ENCODE assay signal across 4 cellular contexts in the genomic region with DNA sequence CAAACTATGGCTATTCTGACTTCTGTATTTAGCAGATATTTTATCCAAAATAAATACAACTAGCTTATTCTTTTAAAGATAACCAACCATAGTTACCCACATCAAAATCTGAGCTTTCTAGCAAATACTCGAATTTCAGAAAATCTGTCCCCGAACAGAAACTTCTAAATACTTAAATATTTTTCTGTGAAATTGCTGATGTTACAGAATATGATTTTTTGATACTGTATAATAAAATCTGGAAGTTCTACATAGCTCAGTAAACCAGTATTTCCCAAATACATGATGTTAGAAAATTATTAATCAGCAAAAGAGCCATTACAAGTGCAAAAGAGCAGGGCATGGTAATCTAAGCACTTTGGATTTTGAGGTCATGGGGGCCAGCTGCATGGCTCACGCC.
A peak's percentile ranks its signal among the peaks of the same experiment; 100 is the strongest.
TF ChIP-seq lines count a peak whose summit lies in the region.

No MANE protein-coding gene starts in this region.

TF ChIP-seq in HepG2, 621 proteins besides CTCF, POLR2A, EP300 and RAD21:
- TF ChIP-seq MAFK (conservative IDR thresholded peaks at IDR 0.05 in 1 of 2, IDR thresholded peaks at IDR 0.05 in 1 of 2; ENCODE audit: low read length in 2 of 2) (peak; percentile 58 to 82), ZNF546 (CRISPR knock-in tag; conservative IDR thresholded peaks at IDR 0.05) (no peak), CBX2 (IDR thresholded peaks at IDR 0.05; ENCODE audit: low read depth, low read length) (no peak), CBX2 (CRISPR knock-in tag; IDR thresholded peaks at IDR 0.05; ENCODE audit: low read depth) (no peak), MAFF (IDR thresholded peaks at IDR 0.05; ENCODE audit: low read depth, low read length) (peak; percentile 76), HNRNPH1 (optimal IDR thresholded peaks at IDR 0.05; ENCODE audit: low read depth, low read length) (no peak), GTF3A (CRISPR knock-in tag; conservative IDR thresholded peaks at IDR 0.05) (no peak), ZNF550 (CRISPR knock-in tag; IDR thresholded peaks at IDR 0.05; ENCODE audit: borderline replicate concordance) (no peak)

TF ChIP-seq in A549, 52 proteins besides CTCF, POLR2A, EP300 and RAD21:
- TF ChIP-seq MAFK (IDR thresholded peaks at IDR 0.05; ENCODE audit: partially characterized antibody) (peak; percentile 72), HOXB5 (CRISPR knock-in tag; IDR thresholded peaks at IDR 0.05) (no peak), REST (IDR thresholded peaks at IDR 0.05) (no peak), HEYL (CRISPR knock-in tag; IDR thresholded peaks at IDR 0.05) (no peak), EHF (CRISPR knock-in tag; IDR thresholded peaks at IDR 0.05) (no peak)

TF ChIP-seq in IMR-90, 13 proteins besides CTCF, POLR2A, EP300 and RAD21:
- TF ChIP-seq FOS (IDR thresholded peaks at IDR 0.05; ENCODE audit: low read depth, low read length) (no peak), MAFK (IDR thresholded peaks at IDR 0.05; ENCODE audit: low read depth, low read length) (peak; percentile 43)

TF ChIP-seq in K562, 482 proteins besides CTCF, POLR2A, EP300 and RAD21:
- TF ChIP-seq IRF1 (CRISPR knock-in tag; IDR thresholded peaks at IDR 0.05; ENCODE audit: borderline replicate concordance) (no peak), PPARD (CRISPR knock-in tag; IDR thresholded peaks at IDR 0.05) (no peak), CBX2 (IDR thresholded peaks at IDR 0.05; ENCODE audit: insufficient read depth, low read length, poor library complexity, severe bottlenecking) (no peak), ZNF212 (CRISPR knock-in tag; IDR thresholded peaks at IDR 0.05) (no peak), MYC (IDR thresholded peaks at IDR 0.05; ENCODE audit: low read depth, low read length) (no peak), MYC (CRISPR knock-in tag; IDR thresholded peaks at IDR 0.05; ENCODE audit: borderline replicate concordance, low read depth) (no peak), PHF8 (IDR thresholded peaks at IDR 0.05; ENCODE audit: borderline replicate concordance, low read length) (no peak), IFI16 (CRISPR knock-in tag; IDR thresholded peaks at IDR 0.05) (no peak), HMBOX1 (IDR thresholded peaks at IDR 0.05) (no peak), ZNF316 (IDR thresholded peaks at IDR 0.05) (peak; percentile 49; the same call in 1 of the 2 replicates), C11orf30 (IDR thresholded peaks at IDR 0.05; ENCODE audit: low read depth) (peak; percentile 26; the same call in 1 of the 2 replicates), EP400 (IDR thresholded peaks at IDR 0.05) (no peak), ZNF584 (CRISPR knock-in tag; IDR thresholded peaks at IDR 0.05; ENCODE audit: low read depth) (no peak), HMGN3 (IDR thresholded peaks at IDR 0.05; ENCODE audit: borderline replicate concordance, extremely low read depth, insufficient read length, low read depth, low read length) (no peak), HLTF (IDR thresholded peaks at IDR 0.05) (no peak), ETS2 (tag; IDR thresholded peaks at IDR 0.05; ENCODE audit: borderline replicate concordance, poor library complexity, severe bottlenecking) (no peak), ESRRA (IDR thresholded peaks at IDR 0.05; ENCODE audit: borderline replicate concordance, low read depth) (no peak), TRIM28 (IDR thresholded peaks at IDR 0.05) (no peak), MAFF (IDR thresholded peaks at IDR 0.05; ENCODE audit: low read length) (peak; percentile 26; the same call in 1 of the 2 replicates)
